In the genomic region with DNA sequence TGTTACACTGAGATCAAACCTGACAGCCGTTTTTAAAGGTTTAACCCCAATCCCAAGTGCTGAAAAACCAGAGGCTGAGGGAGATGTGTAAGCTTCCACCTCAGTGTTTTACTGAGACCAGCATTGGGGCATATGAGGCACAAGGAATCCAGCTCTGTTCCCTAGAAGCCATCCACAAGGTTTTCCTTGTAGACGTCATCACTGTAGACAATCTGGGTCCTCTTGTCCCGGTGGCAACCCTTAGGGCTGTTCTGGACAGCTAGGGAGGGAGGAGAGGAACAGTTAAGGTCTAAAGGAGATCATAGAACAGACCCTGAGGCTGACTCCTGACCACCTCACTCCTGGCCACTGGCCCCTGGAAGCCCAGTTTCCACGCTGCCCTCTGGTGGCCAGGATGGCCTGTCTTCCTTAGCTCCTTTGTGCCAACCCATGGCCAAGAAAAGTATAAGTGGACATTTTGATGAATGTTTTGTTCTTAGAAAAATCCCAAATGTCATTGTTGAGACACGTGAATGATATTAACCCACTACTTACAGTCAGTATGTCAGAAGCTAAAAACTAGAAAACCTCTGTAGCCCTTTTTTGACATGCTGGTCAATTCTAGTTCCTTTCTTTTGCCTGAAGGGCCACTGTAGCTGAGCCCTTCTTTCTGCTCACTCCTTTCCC, we compare ENCODE assay signal across 1 cellular context.
TF ChIP-seq lines count a peak whose summit lies in the region.

No MANE protein-coding gene starts in this region.

TF ChIP-seq in A549, 52 proteins besides CTCF, POLR2A, EP300 and RAD21:
- TF ChIP-seq SMC3 (IDR thresholded peaks at IDR 0.05): peak; percentile 78
- TF ChIP-seq HOXA7 (CRISPR knock-in tag; IDR thresholded peaks at IDR 0.05): no peak
